Comparison of ENCODE assay signal across 8 cellular contexts in the genomic region with DNA sequence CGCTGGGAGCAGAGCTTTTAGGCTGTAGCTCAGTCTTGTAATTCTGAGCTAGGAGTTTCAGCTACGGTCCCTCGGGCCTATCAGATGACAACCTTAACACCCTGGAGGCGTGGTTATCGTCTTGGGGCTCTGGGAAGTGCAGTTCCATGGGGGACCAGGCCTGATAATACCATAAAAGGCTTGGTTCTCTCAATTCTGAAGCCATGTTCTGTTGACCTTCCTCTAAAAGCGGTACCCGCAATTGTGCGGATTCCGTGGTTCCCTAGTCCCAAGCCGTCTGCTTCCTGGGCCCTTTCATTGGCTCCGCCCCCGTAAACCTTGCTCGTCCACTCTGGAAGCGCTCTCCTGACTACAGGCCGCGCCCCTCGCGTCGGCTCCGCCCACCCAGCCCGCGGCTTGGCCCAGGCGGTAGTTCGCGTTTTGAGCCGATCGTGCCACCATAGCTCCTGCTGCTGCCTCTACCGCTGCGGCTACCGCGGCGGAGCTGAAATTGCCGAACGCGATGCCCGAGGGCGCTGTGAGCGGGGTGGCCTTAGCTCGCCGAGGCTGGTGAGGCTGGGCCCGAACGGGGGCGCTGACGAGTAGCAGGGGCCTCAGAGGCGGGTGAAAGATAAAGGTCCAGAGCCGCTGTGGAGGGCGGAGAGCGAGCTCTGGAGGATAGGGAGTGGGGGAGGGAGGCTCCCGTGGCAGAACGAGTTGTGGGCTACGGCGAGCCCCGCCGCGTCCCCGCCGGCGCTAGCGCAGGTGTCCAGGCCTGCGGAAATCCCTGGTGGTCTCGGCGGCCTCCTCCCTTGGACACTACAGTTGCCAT. TPM values are rescaled to one million over a fixed set of nuclear protein-coding genes. Genes with fewer than 3 reads are reported as not detected.
DNase-seq lines count a peak whose midpoint lies in the region; ATAC-seq and TF ChIP-seq lines count a peak whose summit lies in the region.

A gene with protein sequence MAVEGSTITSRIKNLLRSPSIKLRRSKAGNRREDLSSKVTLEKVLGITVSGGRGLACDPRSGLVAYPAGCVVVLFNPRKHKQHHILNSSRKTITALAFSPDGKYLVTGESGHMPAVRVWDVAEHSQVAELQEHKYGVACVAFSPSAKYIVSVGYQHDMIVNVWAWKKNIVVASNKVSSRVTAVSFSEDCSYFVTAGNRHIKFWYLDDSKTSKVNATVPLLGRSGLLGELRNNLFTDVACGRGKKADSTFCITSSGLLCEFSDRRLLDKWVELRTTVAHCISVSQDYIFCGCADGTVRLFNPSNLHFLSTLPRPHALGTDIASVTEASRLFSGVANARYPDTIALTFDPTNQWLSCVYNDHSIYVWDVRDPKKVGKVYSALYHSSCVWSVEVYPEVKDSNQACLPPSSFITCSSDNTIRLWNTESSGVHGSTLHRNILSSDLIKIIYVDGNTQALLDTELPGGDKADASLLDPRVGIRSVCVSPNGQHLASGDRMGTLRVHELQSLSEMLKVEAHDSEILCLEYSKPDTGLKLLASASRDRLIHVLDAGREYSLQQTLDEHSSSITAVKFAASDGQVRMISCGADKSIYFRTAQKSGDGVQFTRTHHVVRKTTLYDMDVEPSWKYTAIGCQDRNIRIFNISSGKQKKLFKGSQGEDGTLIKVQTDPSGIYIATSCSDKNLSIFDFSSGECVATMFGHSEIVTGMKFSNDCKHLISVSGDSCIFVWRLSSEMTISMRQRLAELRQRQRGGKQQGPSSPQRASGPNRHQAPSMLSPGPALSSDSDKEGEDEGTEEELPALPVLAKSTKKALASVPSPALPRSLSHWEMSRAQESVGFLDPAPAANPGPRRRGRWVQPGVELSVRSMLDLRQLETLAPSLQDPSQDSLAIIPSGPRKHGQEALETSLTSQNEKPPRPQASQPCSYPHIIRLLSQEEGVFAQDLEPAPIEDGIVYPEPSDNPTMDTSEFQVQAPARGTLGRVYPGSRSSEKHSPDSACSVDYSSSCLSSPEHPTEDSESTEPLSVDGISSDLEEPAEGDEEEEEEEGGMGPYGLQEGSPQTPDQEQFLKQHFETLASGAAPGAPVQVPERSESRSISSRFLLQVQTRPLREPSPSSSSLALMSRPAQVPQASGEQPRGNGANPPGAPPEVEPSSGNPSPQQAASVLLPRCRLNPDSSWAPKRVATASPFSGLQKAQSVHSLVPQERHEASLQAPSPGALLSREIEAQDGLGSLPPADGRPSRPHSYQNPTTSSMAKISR (N-terminal part only) (plus strand): TSS at position 423 of the 811 bp plus-strand sequence. CDS start 792 bp downstream, outside the sequence.

- ATAC-seq in GM18498 (IDR thresholded peaks at IDR 0.05; ENCODE audit: unreplicated experiment) = peak; percentile 89
- ATAC-seq in HG02938 (IDR thresholded peaks at IDR 0.05; ENCODE audit: unreplicated experiment) = peak; percentile 79
- ATAC-seq in T-helper 17 cell = peak; percentile 93
- peak; percentile 95 to 98 (median 98) for ATAC-seq in psoas muscle

- H3K27ac ChIP-seq in angular gyrus (ENCODE audit: low read depth, low read length) (peak within 1 kb of the TSS; percentile 92), right atrium auricular region (peak within 1 kb of the TSS; percentile 84 to 86), psoas muscle (peak within 1 kb of the TSS; percentile 86), uterus (peak within 1 kb of the TSS; percentile 87)

- WGBS in psoas muscle, 3 donors = 0 to 1% (median 0%) methylated on average over 50 to 62 of the region's 62 CpGs

- H3K27ac Mint-ChIP-seq in T-helper 17 cell = peak within 1 kb of the TSS; percentile 91

- TF ChIP-seq CTCF in right atrium auricular region (IDR thresholded peaks at IDR 0.05) (peak; percentile 42 to 77), psoas muscle (IDR thresholded peaks at IDR 0.05) (peak; percentile 57), uterus (IDR thresholded peaks at IDR 0.05) (peak; percentile 51 to 78 (median 73))

- intact Hi-C loops in psoas muscle (cut with DNase I) = loop anchor here (1.0 to 10.0 kb wide), 4 partner anchors 37 to 131 kb away; no protein-coding TSS in a partner anchor
- intact Hi-C loops in uterus (cut with DNase I; ENCODE audit: low total_unique reads) = loop anchor here (5.0 kb wide), 1 partner anchor 38 kb away; no protein-coding TSS in a partner anchor

- peak; percentile 89 for DNase-seq in NCI-H1694 treated with DMSO at 0.1 percent for 48 hours (lab: John Stamatoyannopoulos, UW)
- peak; percentile 96 to 98 (median 98) for DNase-seq in T-helper 17 cell
- DNase-seq in right atrium auricular region (ENCODE audit: low spot score) = peak; percentile 96
- peak; percentile 98 to 99 for DNase-seq in psoas muscle
- DNase-seq in uterus = peak; percentile 95 to 98

- peak within 1 kb of the TSS; percentile 64 to 72 for H3K4me3 ChIP-seq in right atrium auricular region
- peak within 1 kb of the TSS; percentile 90 for H3K4me3 ChIP-seq in psoas muscle
- peak within 1 kb of the TSS; percentile 55 to 71 for H3K4me3 ChIP-seq in uterus

- peaks cover 4 to 35% of the 10 kb centered on the region in 2 donors for H3K4me1 ChIP-seq in right atrium auricular region
- H3K4me1 ChIP-seq in psoas muscle = peaks cover 35% of the 10 kb centered on the region
- peaks cover 6% of the 10 kb centered on the region in 2 donors for H3K4me1 ChIP-seq in uterus

- peak within 1 kb of the TSS; percentile 97 for H3K4me3 Mint-ChIP-seq in T-helper 17 cell

- H3K27me3 Mint-ChIP-seq in T-helper 17 cell = no peaks in the 10 kb centered on the region

- peak; percentile 72 to 77 for TF ChIP-seq POLR2A in uterus (IDR thresholded peaks at IDR 0.05)

- peaks cover 48% of the 10 kb centered on the region for H3K4me1 Mint-ChIP-seq in T-helper 17 cell

- H3K9me3 ChIP-seq in T-helper 17 cell (ENCODE audit: control insufficient read depth, low read length, poor library complexity, severe bottlenecking) (no peaks in the 10 kb centered on the region), right atrium auricular region (no peaks in the 10 kb centered on the region), psoas muscle (no peaks in the 10 kb centered on the region), uterus (no peaks in the 10 kb centered on the region)

- H3K27me3 ChIP-seq in right atrium auricular region (no peaks in the 10 kb centered on the region), psoas muscle (ENCODE audit: insufficient read depth in 3 of 3, low read length in 2 of 3) (no peaks in the 10 kb centered on the region), uterus (no peaks in the 10 kb centered on the region)

- no peaks in the 10 kb centered on the region for H3K36me3 ChIP-seq in right atrium auricular region
- peaks cover 0 to 5% of the 10 kb centered on the region in 2 donors for H3K36me3 ChIP-seq in psoas muscle (ENCODE audit: insufficient read depth in 1 of 2, low read depth in 1 of 2)
- H3K36me3 ChIP-seq in uterus = no peaks in the 10 kb centered on the region

- no peaks in the 10 kb centered on the region for H3K36me3 Mint-ChIP-seq in T-helper 17 cell (ENCODE audit: low read depth)

RNA-seq across cellular contexts. Expression of the gene that starts here (rescaled TPM):
- total RNA-seq in T-helper 17 cell (10 to 100 TPM; 30.2 to 34.6 TPM), right atrium auricular region (10 to 100 TPM; 10.5 TPM), psoas muscle (10 to 100 TPM in 1 of 4 donors, 1 to 10 TPM in 3; 7.1 to 10.3 (median 8.1) TPM), uterus (10 to 100 TPM in 3 of 4 donors, 1 to 10 TPM in 1; 5.9 to 56.2 (median 23.5) TPM)
- polyA plus RNA-seq in psoas muscle = 1 to 10 TPM; 2.4 to 5.3 (median 2.9) TPM

Comparison
In these comparisons a context has a peak if more than half of its experiments do, and no peak if none do; other contexts are left out.
1. Peak in every context shown above with its lines: DNase-seq, ATAC-seq, H3K4me3 ChIP-seq and H3K27ac ChIP-seq.